Comparison of ENCODE assay signal across 11 cellular contexts in the genomic region with DNA sequence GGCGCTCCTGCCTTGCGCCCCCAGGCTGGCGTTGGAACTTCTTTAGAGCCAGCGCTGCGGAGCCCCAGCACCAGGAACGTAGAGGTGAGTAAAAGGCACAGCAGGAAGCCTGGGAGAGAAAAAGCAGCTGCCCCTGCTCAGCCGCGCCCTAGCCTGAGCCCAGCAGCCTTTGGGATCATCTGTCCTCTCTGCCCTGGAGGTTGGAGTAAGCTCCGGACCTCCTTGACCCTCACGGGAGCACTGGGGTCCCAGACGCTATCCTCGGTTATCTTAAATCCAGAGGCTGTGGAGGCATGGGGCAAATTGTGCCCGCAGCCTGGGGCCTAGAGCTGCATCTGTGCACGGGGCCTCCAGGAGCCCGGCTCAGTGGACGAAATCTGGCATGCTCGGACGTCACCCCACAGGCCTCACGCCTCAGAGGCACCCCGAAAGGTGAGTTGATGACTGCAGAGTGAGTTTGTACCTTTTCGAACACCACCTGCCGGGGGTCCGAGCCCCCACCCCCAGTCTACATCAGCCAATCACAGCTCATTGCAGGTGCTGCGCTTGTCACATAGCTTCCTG. TPM values are rescaled to one million over a fixed set of nuclear protein-coding genes. Genes with fewer than 3 reads are reported as not detected.
DNase-seq lines count a peak whose midpoint lies in the region; ATAC-seq and TF ChIP-seq lines count a peak whose summit lies in the region.
"Had no signal": no experiment of that assay in that cellular context is flagged by ENCODE, and none has a peak within 500 bp of the region (broad histone marks: within the 10 kb centered on the region; RNA-seq: fewer than 3 reads in every experiment).

No MANE protein-coding gene starts in this region.

- H3K27me3 ChIP-seq in Peyer's patch, result no peaks in the 10 kb centered on the region

- peak overlapping the region in 1 of 4 donors; percentile 31 for H3K27ac ChIP-seq in Peyer's patch
- H3K27ac ChIP-seq: thoracic aorta had no signal

- TF ChIP-seq POLR2A in Peyer's patch (IDR thresholded peaks at IDR 0.05), result no peak

- peaks cover 0 to 32% (median 16%) of the 10 kb centered on the region in 4 donors for H3K4me1 ChIP-seq in Peyer's patch

- H3K4me3 ChIP-seq in Peyer's patch, result no peak overlapping the region

- H3K36me3 ChIP-seq in Peyer's patch, result peaks cover 0 to 5% (median 0%) of the 10 kb centered on the region in 3 donors
- H3K36me3 ChIP-seq: thoracic aorta had no signal

- no peaks in the 10 kb centered on the region for H3K9me3 ChIP-seq in Peyer's patch
- H3K9me3 ChIP-seq: thoracic aorta had no signal

- intact Hi-C loops in sciatic nerve (cut with DNase I), result no loop called here

- TF ChIP-seq CTCF in Peyer's patch (IDR thresholded peaks at IDR 0.05), result no peak

- ATAC-seq in sciatic nerve (no peak), GM18511 (IDR thresholded peaks at IDR 0.05; ENCODE audit: unreplicated experiment) (no peak), GM21515 (IDR thresholded peaks at IDR 0.05; ENCODE audit: unreplicated experiment) (no peak)

- peak; percentile 43 for DNase-seq in NCI-H748 (lab: John Stamatoyannopoulos, UW; ENCODE audit: unreplicated experiment)
- no peak for DNase-seq in NCI-H748 treated with DMSO at 0.1 percent for 48 hours (lab: John Stamatoyannopoulos, UW)
- DNase-seq in Peyer's patch, result peak in 2 of 3 donors; percentile 50 to 65
- DNase-seq in iPS-NIHi7 (ENCODE audit: extremely low spot score), result peak; percentile 51
- DNase-seq in sciatic nerve (ENCODE audit: low spot score), result peak; percentile 54
- no peak for DNase-seq in NOMO-1 treated with dmso at 0.1 percent for 144 hours (lab: John Stamatoyannopoulos, UW; ENCODE audit: unreplicated experiment)
- DNase-seq: ACHN, NCI-H1105 treated with DMSO at 0.1 percent for 48 hours had no signal

RNA-seq across cellular contexts. Expression of gene SLC66A2, which starts 1.6 kb away (rescaled TPM):
- total RNA-seq in Peyer's patch (10 to 100 TPM; 28.0 to 41.4 (median 34.9) TPM), sciatic nerve (65.2 TPM)

RNA-seq across cellular contexts. Expression of gene HSBP1L1, which starts 11.4 kb away (rescaled TPM):
- 10 to 100 TPM; 14.9 to 64.9 (median 47.8) TPM for total RNA-seq in Peyer's patch
- 16.9 TPM for total RNA-seq in sciatic nerve

RNA-seq across cellular contexts. Expression of gene TXNL4A, which starts 35.3 kb away (rescaled TPM):
- 10 to 100 TPM; 14.0 to 44.5 (median 19.4) TPM for total RNA-seq in Peyer's patch
- total RNA-seq in sciatic nerve, result 71.7 TPM

Comparison
In these comparisons a context has a peak if more than half of its experiments do, and no peak if none do; other contexts are left out.
1. DNase-seq: peak in NCI-H748 (single experiment), Peyer's patch (2 of 3), iPS-NIHi7 (single experiment) and sciatic nerve (single experiment); none in NCI-H748 treated with DMSO at 0.1 percent for 48 hours (single experiment) and NOMO-1 treated with dmso at 0.1 percent for 144 hours (single experiment).